Comparison of ENCODE assay signal across 8 cellular contexts in the genomic region with DNA sequence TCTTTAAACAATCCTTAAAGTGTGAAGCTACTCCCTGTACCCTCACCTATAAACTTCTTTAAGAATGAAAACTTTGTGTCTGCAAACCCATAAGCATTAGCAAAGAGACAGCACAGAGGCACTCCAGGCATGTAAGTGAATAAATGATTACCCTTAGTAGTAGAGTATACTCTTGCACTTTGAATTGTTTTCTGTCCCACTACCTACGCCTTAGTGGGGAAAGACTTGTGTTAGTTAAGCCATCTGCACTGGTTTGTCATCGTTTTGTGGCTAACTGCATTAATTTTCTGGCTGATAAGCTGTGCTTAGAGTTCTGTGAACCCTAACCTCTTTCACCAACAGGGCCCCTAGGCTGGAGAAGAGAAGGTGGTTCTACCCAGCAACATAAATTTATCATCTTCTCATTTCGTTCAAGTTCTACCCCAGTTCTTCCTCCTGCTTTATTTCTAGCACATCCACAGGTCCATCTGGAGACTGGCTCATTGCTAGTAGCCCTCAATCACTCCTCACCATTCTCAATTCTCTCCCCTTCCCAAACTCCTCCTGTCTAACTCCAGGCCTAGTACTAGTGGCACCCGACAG. TPM values are rescaled to one million over a fixed set of nuclear protein-coding genes. Genes with fewer than 3 reads are reported as not detected.
DNase-seq lines count a peak whose midpoint lies in the region; ATAC-seq, FAIRE-seq and TF ChIP-seq lines count a peak whose summit lies in the region.

No MANE protein-coding gene starts in this region.

- no peaks in the 10 kb centered on the region for H3K27me3 ChIP-seq in heart left ventricle
- no peaks in the 10 kb centered on the region for H3K27me3 ChIP-seq in brain microvascular endothelial cell (replicated peaks)
- no peaks in the 10 kb centered on the region for H3K27me3 ChIP-seq in vagina

- TF ChIP-seq POLR2A in heart left ventricle (IDR thresholded peaks at IDR 0.05) (no peak), vagina (IDR thresholded peaks at IDR 0.05) (no peak)

- TF ChIP-seq CTCF in heart left ventricle (IDR thresholded peaks at IDR 0.05) (no peak), brain microvascular endothelial cell (IDR thresholded peaks at IDR 0.05; ENCODE audit: low read depth, low read length, missing control alignments) (no peak), vagina (IDR thresholded peaks at IDR 0.05) (no peak)

- H3K36me3 ChIP-seq in heart left ventricle = peaks cover 0 to 30% (median 20%) of the 10 kb centered on the region in 9 donors
- peaks cover 2% of the 10 kb centered on the region for H3K36me3 ChIP-seq in brain microvascular endothelial cell (replicated peaks)
- H3K36me3 ChIP-seq in mesodermal cell (ENCODE audit: control insufficient read depth, insufficient read depth, low read length) = peaks cover 37% of the 10 kb centered on the region
- peaks cover 0 to 4% of the 10 kb centered on the region in 2 donors for H3K36me3 ChIP-seq in vagina

- no peaks in the 10 kb centered on the region for H3K9me3 ChIP-seq in heart left ventricle
- no peaks in the 10 kb centered on the region for H3K9me3 ChIP-seq in mesodermal cell (ENCODE audit: control insufficient read depth, low read length)
- H3K9me3 ChIP-seq in vagina = no peaks in the 10 kb centered on the region

- no peak for DNase-seq in heart left ventricle
- no peak for DNase-seq in Right ventricle myocardium superior
- no peak for DNase-seq in brain microvascular endothelial cell
- no peak for DNase-seq in vagina (ENCODE audit: extremely low spot score in 2 of 2)
- no peak for DNase-seq in urothelium cell line (ENCODE audit: low spot score)

- WGBS in heart left ventricle, 4 donors = 27 to 32% (median 28%) methylated on average over 4 of the region's 4 CpGs
- WGBS in mesodermal cell (ENCODE audit: insufficient coverage in 2 of 2), 2 experiments = 25 to 36% methylated on average over 2 of the region's 4 CpGs

- ATAC-seq in heart left ventricle (no peak), Right ventricle myocardium superior (ENCODE audit: poor library complexity) (no peak), GM18867 (IDR thresholded peaks at IDR 0.05; ENCODE audit: unreplicated experiment) (no peak), GM18511 (IDR thresholded peaks at IDR 0.05; ENCODE audit: unreplicated experiment) (no peak)

- H3K4me1 ChIP-seq in heart left ventricle = peaks cover 0 to 45% (median 33%) of the 10 kb centered on the region in 12 donors
- H3K4me1 ChIP-seq in mesodermal cell (ENCODE audit: control insufficient read depth, insufficient read depth, low read length, poor library complexity, severe bottlenecking) = peaks cover 4% of the 10 kb centered on the region
- peaks cover 19% of the 10 kb centered on the region for H3K4me1 ChIP-seq in vagina

- no peak for FAIRE-seq in urothelium cell line (lab: Jason Lieb, UNC)

- in situ Hi-C loops in brain microvascular endothelial cell (cut with HindIII; ENCODE audit: low pct_ligation_motif_present, low sequenced_read_pairs) = no loop called here

- peak overlapping the region; percentile 61 to 96 (median 79) for H3K4me3 ChIP-seq in heart left ventricle
- peak overlapping the region; percentile 92 for H3K4me3 ChIP-seq in brain microvascular endothelial cell (ENCODE audit: low read depth, low read length)
- H3K4me3 ChIP-seq in mesodermal cell (ENCODE audit: extremely low read depth, insufficient read depth, low read length, poor library complexity, severe bottlenecking) = peak overlapping the region; percentile 88
- peak overlapping the region; percentile 90 to 93 for H3K4me3 ChIP-seq in vagina

- peak overlapping the region in 10 of 12 donors; percentile 12 to 80 (median 75) for H3K27ac ChIP-seq in heart left ventricle
- H3K27ac ChIP-seq in brain microvascular endothelial cell = peak overlapping the region; percentile 63
- H3K27ac ChIP-seq in mesodermal cell (ENCODE audit: low read depth, low read length, severe bottlenecking) = peak overlapping the region; percentile 33
- peak overlapping the region; percentile 82 for H3K27ac ChIP-seq in vagina

- intact Hi-C loops in heart left ventricle (cut with DNase I) = loop anchor here in 9 of 10 donors (5.0 to 10.0 kb wide), 4 partner anchors 94 to 223 kb away; a partner anchor contains a TSS
- intact Hi-C loops in Right ventricle myocardium superior (cut with DNase I) = no loop called here
- intact Hi-C loops in vagina (cut with DNase I) = loop anchor here (10.0 kb wide), 1 partner anchor 104 kb away; a partner anchor contains a TSS

RNA-seq across cellular contexts. Expression of a gene that starts 0.7 kb away (rescaled TPM):
- total RNA-seq in heart left ventricle (10 to 100 TPM; 15.1 to 27.8 (median 20.5) TPM), Right ventricle myocardium superior (25.7 TPM), vagina (13.0 TPM)
- 10 to 100 TPM; 11.3 to 38.5 TPM for polyA plus RNA-seq in heart left ventricle
- polyA plus RNA-seq in mesodermal cell (2013, experiment 1 of 2) = 25.1 TPM
- 23.6 TPM for polyA plus RNA-seq in mesodermal cell (2013, experiment 2 of 2)

RNA-seq across cellular contexts. Expression of a gene that starts 21.6 kb away (rescaled TPM):
- 10 to 100 TPM; 13.1 to 47.7 (median 28.7) TPM for total RNA-seq in heart left ventricle
- 10 to 100 TPM; 11.3 to 12.7 TPM for polyA plus RNA-seq in heart left ventricle
- 31.4 TPM for total RNA-seq in Right ventricle myocardium superior
- 8.7 TPM for polyA plus RNA-seq in mesodermal cell (2013, experiment 1 of 2)
- polyA plus RNA-seq in mesodermal cell (2013, experiment 2 of 2) = 8.5 TPM
- 8.3 TPM for total RNA-seq in vagina
